ENCODE assay signal across 19 cellular contexts in the genomic region with DNA sequence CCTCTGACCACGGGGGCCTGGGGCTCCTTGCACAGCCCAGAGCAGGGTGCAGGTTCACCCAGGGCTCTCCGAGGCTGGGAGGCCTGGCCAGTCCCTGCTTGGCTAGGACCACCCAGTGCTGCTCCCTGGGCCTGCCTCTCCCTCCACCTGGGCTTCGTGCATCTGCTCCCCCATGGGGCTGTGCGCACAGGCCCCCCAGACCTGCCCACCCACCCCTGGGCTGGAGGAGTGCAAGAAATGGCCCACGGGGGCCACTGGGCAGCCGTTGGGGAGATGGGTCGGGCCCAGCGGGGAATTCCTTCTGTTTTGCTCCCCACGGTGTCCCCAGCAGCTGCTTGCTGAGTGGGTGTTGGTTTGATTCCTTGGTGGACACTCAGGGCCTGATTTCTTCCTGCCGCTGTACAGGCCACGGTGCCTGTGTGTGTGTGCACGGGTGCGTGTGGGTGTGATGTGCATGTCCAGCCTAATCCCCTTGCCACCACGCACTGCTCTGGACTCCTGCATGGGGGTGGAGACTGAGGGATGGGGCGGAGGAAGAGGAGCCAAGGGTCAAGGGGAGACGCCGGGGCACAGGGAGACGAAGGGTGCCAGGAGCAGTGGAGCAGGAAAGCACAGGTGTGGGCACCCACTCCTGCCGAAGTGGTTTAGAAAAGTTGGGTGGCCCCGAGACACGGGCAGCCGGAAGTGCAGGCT.
"Had no signal": no experiment of that assay in that cellular context is flagged by ENCODE, and none has a peak within 500 bp of the region (broad histone marks: within the 10 kb centered on the region; RNA-seq: fewer than 3 reads in every experiment).

No MANE protein-coding gene starts in this region.

- H3K27ac Mint-ChIP-seq: activated CD4-positive, alpha-beta T cell treated with anti-CD3 and anti-CD28 coated beads, Interleukin-2, amount 10 ng/mL, durations not matched to agents 7 days and 5 days; activated CD8-positive, alpha-beta T cell treated with anti-CD3 and anti-CD28 coated beads for 36 hours; dendritic cell treated with granulocyte-macrophage colony-stimulating factor and Interleukin-4, amounts not matched to agents 40 ng/mL and 50 ng/mL, for 4 days; naive B cell had no signal

- DNase-seq: activated CD4-positive, alpha-beta T cell treated with anti-CD3 and anti-CD28 coated beads, Interleukin-2, amount 10 ng/mL, durations not matched to agents 7 days and 5 days; activated CD4-positive, CD25-positive, alpha-beta regulatory T cell treated with anti-CD3 and anti-CD28 coated beads, Interleukin-2, amount 50 U/mL, for 72 hours; activated CD8-positive, alpha-beta T cell treated with anti-CD3 and anti-CD28 coated beads for 36 hours; activated gamma-delta T cell treated with Interleukin-2 at 50 U/mL for 16 hours; aorta; effector CD4-positive, alpha-beta T cell; foreskin fibroblast; lower lobe of right lung; mesendoderm; naive B cell; stimulated activated CD4-positive, alpha-beta T cell treated with anti-CD3 and anti-CD28 coated beads, Interleukin-12 subunit alpha, Interleukin-12 subunit beta, amount 100 ng/mL, for 4 hours; stimulated activated naive CD8-positive, alpha-beta T cell treated with anti-CD3 and anti-CD28 coated beads, Interleukin-15, amount 100 ng/mL, for 72 hours had no signal

- H3K36me3 Mint-ChIP-seq: activated naive CD4-positive, alpha-beta T cell treated with anti-CD3 and anti-CD28 coated beads, Interleukin-2, amount 50 U/mL, for 72 hours; naive B cell had no signal

- H3K4me1 ChIP-seq: prostate gland had no signal

- H3K36me3 ChIP-seq: prostate gland had no signal

- H3K4me3 ChIP-seq: lower lobe of right lung, prostate gland, tibial artery had no signal

- H3K9me3 ChIP-seq: lower lobe of right lung, prostate gland, tibial artery had no signal

- H3K4me1 Mint-ChIP-seq: brain, neural crest cell had no signal

- H3K9me3 Mint-ChIP-seq: activated CD4-positive, alpha-beta T cell treated with anti-CD3 and anti-CD28 coated beads, Interleukin-2, amount 10 ng/mL, durations not matched to agents 7 days and 5 days; activated CD8-positive, alpha-beta T cell treated with anti-CD3 and anti-CD28 coated beads for 36 hours; activated naive CD4-positive, alpha-beta T cell treated with anti-CD3 and anti-CD28 coated beads, Interleukin-2, amount 50 U/mL, for 72 hours; brain; dendritic cell treated with granulocyte-macrophage colony-stimulating factor and Interleukin-4, amounts not matched to agents 40 ng/mL and 50 ng/mL, for 4 days; naive B cell; neural crest cell; stimulated activated naive CD8-positive, alpha-beta T cell treated with anti-CD3 and anti-CD28 coated beads, Interleukin-15, amount 100 ng/mL, for 72 hours had no signal

- H3K4me3 Mint-ChIP-seq: activated CD4-positive, alpha-beta T cell treated with anti-CD3 and anti-CD28 coated beads, Interleukin-2, amount 10 ng/mL, durations not matched to agents 7 days and 5 days; activated CD8-positive, alpha-beta T cell treated with anti-CD3 and anti-CD28 coated beads for 36 hours; dendritic cell treated with granulocyte-macrophage colony-stimulating factor and Interleukin-4, amounts not matched to agents 40 ng/mL and 50 ng/mL, for 4 days; naive B cell; stimulated activated naive CD8-positive, alpha-beta T cell treated with anti-CD3 and anti-CD28 coated beads, Interleukin-15, amount 100 ng/mL, for 72 hours had no signal

- H3K27me3 Mint-ChIP-seq: activated CD4-positive, alpha-beta T cell treated with anti-CD3 and anti-CD28 coated beads, Interleukin-2, amount 10 ng/mL, durations not matched to agents 7 days and 5 days; activated CD8-positive, alpha-beta T cell treated with anti-CD3 and anti-CD28 coated beads for 36 hours had no signal

- ATAC-seq: activated CD8-positive, alpha-beta T cell treated with anti-CD3 and anti-CD28 coated beads for 36 hours; left lobe of liver; lower lobe of right lung; stimulated activated naive CD8-positive, alpha-beta T cell treated with anti-CD3 and anti-CD28 coated beads, Interleukin-15, amount 100 ng/mL, for 72 hours had no signal

- H3K27ac ChIP-seq: lower lobe of right lung, prostate gland, tibial artery had no signal
